Comparison of ENCODE assay signal across 16 cellular contexts in genomic region chr3:189712906-189713483, GRCh38.
DNase-seq lines count a peak whose midpoint lies in the region; ATAC-seq, FAIRE-seq and TF ChIP-seq lines count a peak whose summit lies in the region.
"Had no signal": no experiment of that assay in that cellular context is flagged by ENCODE, and none has a peak within 500 bp of the region (broad histone marks: within the 10 kb centered on the region; RNA-seq: fewer than 3 reads in every experiment).

No MANE protein-coding gene starts in this region.

- no peaks in the 10 kb centered on the region for H3K9me3 Mint-ChIP-seq in activated naive CD4-positive, alpha-beta T cell treated with anti-CD3 and anti-CD28 coated beads, Interleukin-2, amount 10 ng/mL, durations not matched to agents 7 days and 5 days
- H3K9me3 Mint-ChIP-seq: endodermal cell, H9 had no signal

- peak; percentile 64 for FAIRE-seq in H54 (lab: Jason Lieb, UNC)
- FAIRE-seq in bronchial epithelial cell (lab: Jason Lieb, UNC) = peak; percentile 82

- TF ChIP-seq CTCF in bronchial epithelial cell (IDR thresholded peaks at IDR 0.05; ENCODE audit: insufficient read depth, low read length, severe bottlenecking) = no peak

- H3K27ac Mint-ChIP-seq in activated naive CD4-positive, alpha-beta T cell treated with anti-CD3 and anti-CD28 coated beads, Interleukin-2, amount 10 ng/mL, durations not matched to agents 7 days and 5 days = no peak overlapping the region
- H3K27ac Mint-ChIP-seq: endodermal cell; H9; natural killer cell treated with Interleukin-12 subunit alpha and Interleukin-12 subunit beta and Interleukin-15 and Interleukin-18, amount 100 ng/mL, for 72 hours had no signal

- no peaks in the 10 kb centered on the region for H3K27me3 ChIP-seq in bronchial epithelial cell (ENCODE audit: control insufficient read depth, insufficient read depth, low read length)
- H3K27me3 ChIP-seq: MG63 had no signal

- no peaks in the 10 kb centered on the region for H3K27me3 Mint-ChIP-seq in activated naive CD4-positive, alpha-beta T cell treated with anti-CD3 and anti-CD28 coated beads, Interleukin-2, amount 10 ng/mL, durations not matched to agents 7 days and 5 days
- H3K27me3 Mint-ChIP-seq: natural killer cell treated with Interleukin-12 subunit alpha and Interleukin-12 subunit beta and Interleukin-15 and Interleukin-18, amount 100 ng/mL, for 72 hours had no signal

- no peak overlapping the region for H3K4me3 Mint-ChIP-seq in activated naive CD4-positive, alpha-beta T cell treated with anti-CD3 and anti-CD28 coated beads, Interleukin-2, amount 10 ng/mL, durations not matched to agents 7 days and 5 days
- H3K4me3 Mint-ChIP-seq: endodermal cell; H9; natural killer cell treated with Interleukin-12 subunit alpha and Interleukin-12 subunit beta and Interleukin-15 and Interleukin-18, amount 100 ng/mL, for 72 hours had no signal

- no peak for TF ChIP-seq POLR2A in H54 (IDR thresholded peaks at IDR 0.05; ENCODE audit: low read depth, low read length)

- no peaks in the 10 kb centered on the region for H3K36me3 ChIP-seq in bronchial epithelial cell (ENCODE audit: control insufficient read depth, insufficient read depth, low read length)
- H3K36me3 ChIP-seq: MG63 had no signal

- ATAC-seq in GM18873 (IDR thresholded peaks at IDR 0.05; ENCODE audit: low FRiP score, unreplicated experiment) = no peak
- no peak for ATAC-seq in GM19452 (IDR thresholded peaks at IDR 0.05; ENCODE audit: unreplicated experiment)
- ATAC-seq: natural killer cell treated with Interleukin-12 subunit alpha and Interleukin-12 subunit beta and Interleukin-15 and Interleukin-18, amount 100 ng/mL, for 72 hours; right cardiac atrium had no signal

- H3K36me3 Mint-ChIP-seq in activated naive CD4-positive, alpha-beta T cell treated with anti-CD3 and anti-CD28 coated beads, Interleukin-2, amount 10 ng/mL, durations not matched to agents 7 days and 5 days = no peaks in the 10 kb centered on the region
- H3K36me3 Mint-ChIP-seq: natural killer cell treated with Interleukin-12 subunit alpha and Interleukin-12 subunit beta and Interleukin-15 and Interleukin-18, amount 100 ng/mL, for 72 hours had no signal

- no peak overlapping the region for H3K4me3 ChIP-seq in bronchial epithelial cell (ENCODE audit: low read depth, low read length)
- H3K4me3 ChIP-seq: MG63 had no signal

- DNase-seq in H54 (ENCODE audit: insufficient read length, low spot score) (no peak), NCI-H2081 treated with DMSO at 0.1 percent for 48 hours (lab: John Stamatoyannopoulos, UW) (peak; percentile 97), bronchial epithelial cell (ENCODE audit: low read depth) (peak; percentile 84), pons (ENCODE audit: low spot score) (peak; percentile 5)
- no peak for DNase-seq in activated naive CD4-positive, alpha-beta T cell treated with anti-CD3 and anti-CD28 coated beads, Interleukin-2, amount 10 ng/mL, durations not matched to agents 7 days and 5 days
- DNase-seq: activated naive CD4-positive, alpha-beta T cell; C1 segment of cervical spinal cord; endodermal cell; H9; head of caudate nucleus; MG63; right cardiac atrium; stimulated activated naive CD4-positive, alpha-beta T cell treated with Interleukin-2 at 50 U/mL for 16 hours had no signal

- H3K4me1 Mint-ChIP-seq in activated naive CD4-positive, alpha-beta T cell treated with anti-CD3 and anti-CD28 coated beads, Interleukin-2, amount 10 ng/mL, durations not matched to agents 7 days and 5 days = peaks cover 11% of the 10 kb centered on the region

- CTCF ChIA-PET in activated naive CD4-positive, alpha-beta T cell treated with anti-CD3 and anti-CD28 coated beads, Interleukin-2, amount 10 ng/mL, durations not matched to agents 7 days and 5 days (lab: Charles Lee) = no interaction called here

Comparison
In these comparisons a context has a peak if more than half of its experiments do, and no peak if none do; other contexts are left out.
1. DNase-seq: peak in NCI-H2081 treated with DMSO at 0.1 percent for 48 hours (single experiment), bronchial epithelial cell (single experiment) and pons (single experiment); none in H54 (single experiment) and activated naive CD4-positive, alpha-beta T cell treated with anti-CD3 and anti-CD28 coated beads, Interleukin-2, amount 10 ng/mL, durations not matched to agents 7 days and 5 days (single experiment).